2 cellular contexts compared by ENCODE assay signal in genomic region chr4:176363072-176363471, GRCh38.
TF ChIP-seq lines count a peak whose summit lies in the region.

No MANE protein-coding gene starts in this region.

TF ChIP-seq in endothelial cell of umbilical vein, 7 proteins besides CTCF, POLR2A, EP300 and RAD21:
- TF ChIP-seq EZH2 (IDR thresholded peaks at IDR 0.05; ENCODE audit: borderline replicate concordance, low read depth, low read length, severe bottlenecking) = no peak

TF ChIP-seq in HepG2, 621 proteins besides CTCF, POLR2A, EP300 and RAD21:
- no peak for TF ChIP-seq ZFP90 (CRISPR knock-in tag; IDR thresholded peaks at IDR 0.05; ENCODE audit: borderline replicate concordance)
- no peak for TF ChIP-seq MAFF (IDR thresholded peaks at IDR 0.05; ENCODE audit: low read depth, low read length)
- TF ChIP-seq XRCC5 (optimal IDR thresholded peaks at IDR 0.05; ENCODE audit: low read length) = no peak
- TF ChIP-seq ZBTB34 (CRISPR knock-in tag; IDR thresholded peaks at IDR 0.05) = no peak
- no peak for TF ChIP-seq HNF1B (CRISPR knock-in tag; IDR thresholded peaks at IDR 0.05)
- no peak for TF ChIP-seq THAP11 (CRISPR knock-in tag; IDR thresholded peaks at IDR 0.05)
- no peak for TF ChIP-seq ZNF563 (CRISPR knock-in tag; IDR thresholded peaks at IDR 0.05)
- no peak for TF ChIP-seq NR0B2 (CRISPR knock-in tag; IDR thresholded peaks at IDR 0.05)
- TF ChIP-seq RFX3 (CRISPR knock-in tag; IDR thresholded peaks at IDR 0.05) = no peak
- TF ChIP-seq FOSL2 (CRISPR knock-in tag; IDR thresholded peaks at IDR 0.05) = no peak
- TF ChIP-seq ARNT (IDR thresholded peaks at IDR 0.05) = no peak
- no peak for TF ChIP-seq PCBP2 (optimal IDR thresholded peaks at IDR 0.05; ENCODE audit: low read depth, low read length, poor library complexity, severe bottlenecking)
- TF ChIP-seq SRY (CRISPR knock-in tag; IDR thresholded peaks at IDR 0.05) = no peak
- TF ChIP-seq POLR2AphosphoS5 (IDR thresholded peaks at IDR 0.05; ENCODE audit: low read depth, low read length) = no peak
- TF ChIP-seq NFYB (CRISPR knock-in tag; IDR thresholded peaks at IDR 0.05) = no peak
- TF ChIP-seq DBP (CRISPR knock-in tag; IDR thresholded peaks at IDR 0.05; ENCODE audit: not compliant biosample characterization) = no peak
- no peak for TF ChIP-seq ZBTB3 (CRISPR knock-in tag; IDR thresholded peaks at IDR 0.05; ENCODE audit: borderline replicate concordance, low read depth)
- no peak for TF ChIP-seq MTF2 (CRISPR knock-in tag; IDR thresholded peaks at IDR 0.05; ENCODE audit: borderline replicate concordance)
- no peak for TF ChIP-seq SMARCE1 (IDR thresholded peaks at IDR 0.05; ENCODE audit: borderline replicate concordance)
